Comparison of ENCODE assay signal across 21 cellular contexts in the genomic region with DNA sequence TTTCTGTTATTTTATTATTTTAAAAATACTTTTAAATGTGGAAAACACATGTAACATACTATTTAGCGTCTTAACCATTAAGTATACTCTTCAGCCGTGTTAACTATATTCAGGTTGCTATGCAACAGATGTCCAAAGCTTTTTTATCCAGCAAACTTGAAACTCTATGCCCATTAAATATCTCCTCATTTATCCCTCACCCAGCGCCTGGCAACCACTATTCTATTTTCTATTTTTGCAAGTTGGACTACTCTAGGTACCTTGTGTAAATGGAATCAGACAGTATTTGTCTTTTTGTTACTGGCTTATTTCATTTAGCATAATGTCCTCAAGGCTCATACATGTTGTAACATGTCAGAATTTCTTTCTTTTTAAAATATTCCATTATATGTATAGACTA.
"Had no signal": no experiment of that assay in that cellular context is flagged by ENCODE, and none has a peak within 500 bp of the region (broad histone marks: within the 10 kb centered on the region; RNA-seq: fewer than 3 reads in every experiment).

No MANE protein-coding gene starts in this region.

- ATAC-seq: natural killer cell; psoas muscle; right cardiac atrium; right lobe of liver; stimulated activated effector memory CD8-positive, alpha-beta T cell treated with anti-CD3 and anti-CD28 coated beads, Interleukin-12 subunit alpha, Interleukin-12 subunit beta, amount 100 ng/mL, for 72 hours; stimulated activated naive B cell treated with anti-CD40 and anti-IgM and Interleukin-4, amounts not matched to agents 10 μg/mL and 1 μg/mL and 100 μg/mL, for 72 hours had no signal

- H3K27me3 Mint-ChIP-seq: progenitor cell of endocrine pancreas; stimulated activated naive B cell treated with anti-CD40 and anti-IgM and Interleukin-4, amounts not matched to agents 10 μg/mL and 1 μg/mL and 100 μg/mL, for 72 hours; stimulated activated naive CD8-positive, alpha-beta T cell treated with anti-CD3 and anti-CD28 coated beads, Interleukin-15, Interleukin-2, amounts not matched to agents 100 ng/mL and 50 ng/mL, for 24 hours had no signal

- H3K36me3 Mint-ChIP-seq: natural killer cell; stimulated activated effector memory CD8-positive, alpha-beta T cell treated with anti-CD3 and anti-CD28 coated beads, Interleukin-12 subunit alpha, Interleukin-12 subunit beta, amount 100 ng/mL, for 72 hours; stimulated activated naive B cell treated with anti-CD40 and anti-IgM and Interleukin-4, amounts not matched to agents 10 μg/mL and 1 μg/mL and 100 μg/mL, for 72 hours had no signal

- H3K27ac Mint-ChIP-seq: natural killer cell; nephron; progenitor cell of endocrine pancreas; stimulated activated effector memory CD8-positive, alpha-beta T cell treated with anti-CD3 and anti-CD28 coated beads, Interleukin-12 subunit alpha, Interleukin-12 subunit beta, amount 100 ng/mL, for 72 hours; stimulated activated naive B cell treated with anti-CD40 and anti-IgM and Interleukin-4, amounts not matched to agents 10 μg/mL and 1 μg/mL and 100 μg/mL, for 72 hours; stimulated activated naive CD8-positive, alpha-beta T cell treated with anti-CD3 and anti-CD28 coated beads, Interleukin-15, Interleukin-2, amounts not matched to agents 100 ng/mL and 50 ng/mL, for 24 hours had no signal

- H3K4me3 Mint-ChIP-seq: natural killer cell; nephron; stimulated activated effector memory CD8-positive, alpha-beta T cell treated with anti-CD3 and anti-CD28 coated beads, Interleukin-12 subunit alpha, Interleukin-12 subunit beta, amount 100 ng/mL, for 72 hours; stimulated activated naive B cell treated with anti-CD40 and anti-IgM and Interleukin-4, amounts not matched to agents 10 μg/mL and 1 μg/mL and 100 μg/mL, for 72 hours; stimulated activated naive CD8-positive, alpha-beta T cell treated with anti-CD3 and anti-CD28 coated beads, Interleukin-15, Interleukin-2, amounts not matched to agents 100 ng/mL and 50 ng/mL, for 24 hours had no signal

- H3K9me3 Mint-ChIP-seq: nephron had no signal

- H3K4me1 Mint-ChIP-seq: natural killer cell; nephron; stimulated activated effector memory CD8-positive, alpha-beta T cell treated with anti-CD3 and anti-CD28 coated beads, Interleukin-12 subunit alpha, Interleukin-12 subunit beta, amount 100 ng/mL, for 72 hours; stimulated activated naive B cell treated with anti-CD40 and anti-IgM and Interleukin-4, amounts not matched to agents 10 μg/mL and 1 μg/mL and 100 μg/mL, for 72 hours had no signal

- DNase-seq: natural killer cell; nucleus accumbens; pancreas; psoas muscle; right cardiac atrium; right lobe of liver; sigmoid colon; small intestine; stimulated activated CD4-positive, alpha-beta T cell treated with anti-CD3 and anti-CD28 coated beads, Interleukin-15, amount 100 ng/mL, for 24 hours; stimulated activated CD4-positive, alpha-beta T cell treated with anti-CD3 and anti-CD28 coated beads, Interleukin-2, amount 100 ng/mL, for 24 hours; stimulated activated CD4-positive, alpha-beta T cell treated with anti-CD3 and anti-CD28 coated beads, Interleukin-2, amount 100 ng/mL, for 48 hours; stimulated activated CD4-positive, alpha-beta T cell treated with anti-CD3 and anti-CD28 coated beads, Interleukin-4, amount 100 ng/mL, for 24 hours; stimulated activated naive B cell treated with anti-CD40 and anti-IgM and Interleukin-4, amounts not matched to agents 10 μg/mL and 1 μg/mL and 100 μg/mL, for 72 hours; stimulated activated naive CD4-positive, alpha-beta T cell treated with Interleukin-2 at 50 U/mL for 16 hours; stomach; thyroid gland; trophoblast cell had no signal
